ENCODE assay signal across 1 cellular context in the genomic region with DNA sequence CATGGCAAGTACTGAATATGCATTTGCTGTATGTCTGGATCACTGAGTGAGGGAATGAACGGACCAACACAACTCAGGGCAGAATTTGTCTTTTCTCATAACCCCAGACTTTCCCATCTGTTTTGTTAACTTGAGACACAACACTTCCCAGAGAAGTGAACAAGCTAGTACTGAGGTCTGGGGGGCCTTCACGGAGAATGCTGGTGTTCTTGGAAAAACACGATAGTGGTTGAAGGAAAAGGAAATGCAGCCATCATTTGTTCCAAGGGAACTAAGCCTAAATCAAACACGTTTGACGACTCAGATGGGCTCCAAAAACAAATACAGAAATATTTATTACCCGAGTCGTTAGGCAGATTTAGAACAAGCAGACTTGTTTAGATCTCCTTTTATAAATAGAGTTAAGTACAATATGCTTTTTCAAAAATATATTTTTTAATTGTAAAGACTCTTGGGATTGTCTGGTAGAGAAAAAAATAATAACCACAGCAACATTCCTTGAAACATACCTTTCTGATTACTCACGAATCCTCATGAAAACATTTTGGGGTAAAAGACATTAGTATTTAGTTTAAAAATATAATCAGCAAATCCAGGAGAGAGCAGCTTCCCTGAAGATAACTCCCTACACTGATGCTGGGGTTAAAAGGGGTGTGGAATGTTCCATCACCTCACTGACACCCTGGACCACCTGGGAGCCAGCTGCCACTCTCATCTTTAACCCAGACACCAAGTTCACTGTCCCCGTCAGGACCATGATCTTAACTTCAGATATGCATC.
TF ChIP-seq lines count a peak whose summit lies in the region.

No MANE protein-coding gene starts in this region.

TF ChIP-seq in K562, 482 proteins besides CTCF, POLR2A, EP300 and RAD21 (continued from another document):
- 0 out of 2 replicates have a peak, but pooled peaks have one; percentile 5 for TF ChIP-seq ZNF592 (IDR thresholded peaks at IDR 0.05)
- 0 out of 2 replicates have a peak, but pooled peaks have one; percentile 14 for TF ChIP-seq NFRKB (IDR thresholded peaks at IDR 0.05; ENCODE audit: low read depth)
- TF ChIP-seq CBFA2T3 (IDR thresholded peaks at IDR 0.05): peak; percentile 38
- TF ChIP-seq FOSL1 (tag; conservative IDR thresholded peaks at IDR 0.05): peak; percentile 66
- TF ChIP-seq THAP7 (CRISPR knock-in tag; IDR thresholded peaks at IDR 0.05): peak; percentile 47; the same call in 1 of the 2 replicates
- 0 out of 2 replicates have a peak, but pooled peaks have one; percentile 36 for TF ChIP-seq BRD4 (IDR thresholded peaks at IDR 0.05)
- TF ChIP-seq TCF3 (CRISPR knock-in tag; IDR thresholded peaks at IDR 0.05): 0 out of 2 replicates have a peak, but pooled peaks have one; percentile 5
- 0 out of 2 replicates have a peak, but pooled peaks have one; percentile 14 for TF ChIP-seq SMAD4 (CRISPR knock-in tag; conservative IDR thresholded peaks at IDR 0.05)
- TF ChIP-seq CBFA2T2 (conservative IDR thresholded peaks at IDR 0.05): peak; percentile 29; the same call in 1 of the 2 replicates
- 0 out of 2 replicates have a peak, but pooled peaks have one; percentile 51 for TF ChIP-seq RREB1 (CRISPR knock-in tag; IDR thresholded peaks at IDR 0.05)
- TF ChIP-seq ZNF449 (CRISPR knock-in tag; IDR thresholded peaks at IDR 0.05): no peak
